Comparison of ENCODE assay signal across 9 cellular contexts in genomic region chr2:181461056-181461630, GRCh38. TPM values are rescaled to one million over a fixed set of nuclear protein-coding genes. Genes with fewer than 3 reads are reported as not detected.
DNase-seq lines count a peak whose midpoint lies in the region; ATAC-seq lines count a peak whose summit lies in the region.
"Had no signal": no experiment of that assay in that cellular context is flagged by ENCODE, and none has a peak within 500 bp of the region (broad histone marks: within the 10 kb centered on the region; RNA-seq: fewer than 3 reads in every experiment).

No MANE protein-coding gene starts in this region.

- intact Hi-C loops in sciatic nerve (cut with DNase I), result no loop called here

- peak overlapping the region; percentile 98 for H3K27ac Mint-ChIP-seq in activated T-cell treated with anti-CD3 and anti-CD28 coated beads, Interleukin-2, amount 50 U/mL, for 24 hours
- H3K27ac Mint-ChIP-seq in stimulated activated memory B cell treated with anti-CD40 and anti-IgM and Interleukin-4, amounts not matched to agents 10 μg/mL and 1 μg/mL and 100 μg/mL, for 72 hours, result peak overlapping the region; percentile 69

- peaks cover 74% of the 10 kb centered on the region for H3K4me1 Mint-ChIP-seq in activated T-cell treated with anti-CD3 and anti-CD28 coated beads, Interleukin-2, amount 50 U/mL, for 24 hours (ENCODE audit: low read depth)
- peaks cover 79% of the 10 kb centered on the region for H3K4me1 Mint-ChIP-seq in stimulated activated memory B cell treated with anti-CD40 and anti-IgM and Interleukin-4, amounts not matched to agents 10 μg/mL and 1 μg/mL and 100 μg/mL, for 72 hours

- DNase-seq in activated T-cell treated with anti-CD3 and anti-CD28 coated beads, Interleukin-2, amount 50 U/mL, for 1 hour, result peak; percentile 28
- DNase-seq in activated T-cell treated with anti-CD3 and anti-CD28 coated beads for 4 hours (no peak), sciatic nerve (ENCODE audit: low spot score) (no peak), C1 segment of cervical spinal cord (lab: John Stamatoyannopoulos, UW) (no peak), ecto neural progenitor cell (ENCODE audit: low spot score) (no peak)
- DNase-seq in activated T-cell treated with anti-CD3 and anti-CD28 coated beads, Interleukin-2, amount 50 U/mL, for 24 hours, result peak; percentile 35
- DNase-seq: activated CD4-positive, alpha-beta T cell treated with anti-CD3 and anti-CD28 coated beads for 4 hours had no signal

- H3K9me3 Mint-ChIP-seq in activated T-cell treated with anti-CD3 and anti-CD28 coated beads, Interleukin-2, amount 50 U/mL, for 24 hours, result no peaks in the 10 kb centered on the region
- H3K9me3 Mint-ChIP-seq in stimulated activated memory B cell treated with anti-CD40 and anti-IgM and Interleukin-4, amounts not matched to agents 10 μg/mL and 1 μg/mL and 100 μg/mL, for 72 hours, result no peaks in the 10 kb centered on the region

- H3K27me3 Mint-ChIP-seq in activated T-cell treated with anti-CD3 and anti-CD28 coated beads, Interleukin-2, amount 50 U/mL, for 24 hours, result no peaks in the 10 kb centered on the region
- no peaks in the 10 kb centered on the region for H3K27me3 Mint-ChIP-seq in stimulated activated memory B cell treated with anti-CD40 and anti-IgM and Interleukin-4, amounts not matched to agents 10 μg/mL and 1 μg/mL and 100 μg/mL, for 72 hours

- H3K36me3 Mint-ChIP-seq in activated T-cell treated with anti-CD3 and anti-CD28 coated beads, Interleukin-2, amount 50 U/mL, for 24 hours (ENCODE audit: low read depth), result peaks cover 76% of the 10 kb centered on the region
- peaks cover 18% of the 10 kb centered on the region for H3K36me3 Mint-ChIP-seq in stimulated activated memory B cell treated with anti-CD40 and anti-IgM and Interleukin-4, amounts not matched to agents 10 μg/mL and 1 μg/mL and 100 μg/mL, for 72 hours

- peak; percentile 23 for ATAC-seq in HG03439 (IDR thresholded peaks at IDR 0.05; ENCODE audit: unreplicated experiment)
- ATAC-seq in stimulated activated memory B cell treated with anti-CD40 and anti-IgM and Interleukin-4, amounts not matched to agents 10 μg/mL and 1 μg/mL and 100 μg/mL, for 72 hours, result no peak
- ATAC-seq in sciatic nerve, result no peak

- H3K4me3 Mint-ChIP-seq in activated T-cell treated with anti-CD3 and anti-CD28 coated beads, Interleukin-2, amount 50 U/mL, for 24 hours, result peak overlapping the region; percentile 97
- H3K4me3 Mint-ChIP-seq in stimulated activated memory B cell treated with anti-CD40 and anti-IgM and Interleukin-4, amounts not matched to agents 10 μg/mL and 1 μg/mL and 100 μg/mL, for 72 hours, result peak overlapping the region; percentile 92

RNA-seq across cellular contexts. Expression of gene ITGA4, which starts 4.0 kb away (rescaled TPM):
- total RNA-seq in sciatic nerve, result 18.1 TPM

Comparison
In these comparisons a context has a peak if more than half of its experiments do, and no peak if none do; other contexts are left out.
1. DNase-seq: peak in activated T-cell treated with anti-CD3 and anti-CD28 coated beads, Interleukin-2, amount 50 U/mL, for 1 hour (single experiment) and activated T-cell treated with anti-CD3 and anti-CD28 coated beads, Interleukin-2, amount 50 U/mL, for 24 hours (single experiment); none in activated T-cell treated with anti-CD3 and anti-CD28 coated beads for 4 hours (single experiment), sciatic nerve (single experiment), C1 segment of cervical spinal cord (0 of 14) and ecto neural progenitor cell (single experiment).